In genomic region chr5:872301-872700, GRCh38 we compare ENCODE assay signal across 19 cellular contexts. TPM values are rescaled to one million over a fixed set of nuclear protein-coding genes. Genes with fewer than 3 reads are reported as not detected.
A peak's percentile ranks its signal among the peaks of the same experiment; 100 is the strongest.
DNase-seq lines count a peak whose midpoint lies in the region; ATAC-seq, FAIRE-seq and TF ChIP-seq lines count a peak whose summit lies in the region.
"Had no signal": no experiment of that assay in that cellular context is flagged by ENCODE, and none has a peak within 500 bp of the region (broad histone marks: within the 10 kb centered on the region; RNA-seq: fewer than 3 reads in every experiment).

No MANE protein-coding gene starts in this region.

- H3K27me3 ChIP-seq in left ventricle myocardium inferior (ENCODE audit: low read depth): no peaks in the 10 kb centered on the region
- H3K27me3 ChIP-seq in endothelial cell of umbilical vein (ENCODE audit: control insufficient read depth in 2 of 2, insufficient read depth in 2 of 2, low read length in 2 of 2): no peaks in the 10 kb centered on the region
- no peaks in the 10 kb centered on the region for H3K27me3 ChIP-seq in ascending aorta
- H3K27me3 ChIP-seq: BLaER1 had no signal

- no peak overlapping the region for H3K27ac ChIP-seq in left ventricle myocardium inferior (replicated peaks)
- H3K27ac ChIP-seq in endothelial cell of umbilical vein (ENCODE audit: insufficient read depth, low read depth, low read length): no peak overlapping the region
- H3K27ac ChIP-seq in ascending aorta: no peak overlapping the region
- H3K27ac ChIP-seq: BLaER1 had no signal

- no peak overlapping the region for H2AFZ ChIP-seq in endothelial cell of umbilical vein (ENCODE audit: low read depth, low read length)
- H2AFZ ChIP-seq: GM23338 had no signal

- peaks cover 97% of the 10 kb centered on the region for H3K36me3 ChIP-seq in left ventricle myocardium inferior
- H3K36me3 ChIP-seq in endothelial cell of umbilical vein (ENCODE audit: control insufficient read depth in 2 of 2, extremely low read depth in 1 of 2, insufficient read depth in 2 of 2, low read length in 2 of 2): peaks cover 19 to 57% of the 10 kb centered on the region in 2 experiments
- H3K36me3 ChIP-seq in ascending aorta: peaks cover 91 to 93% of the 10 kb centered on the region in 2 donors

- dilution Hi-C loops in endothelial cell of umbilical vein (cut with MboI; ENCODE audit: extremely low pct_ligation_motif_present, low sequenced_read_pairs): no loop called here

- BruUV-seq in endothelial cell of umbilical vein (replicated peaks; lab: Mats Ljungman, UMichigan): no TSS peak

- CTCF ChIA-PET in endothelial cell of umbilical vein (lab: Charles Lee): interaction anchor here (1.3 to 2.2 kb wide), 2 partner anchors 9 to 203 kb away, joined by 3 to 7 read pairs; no protein-coding TSS in a partner anchor

- peak; percentile 70 for FAIRE-seq in endothelial cell of umbilical vein (lab: Jason Lieb, UNC)
- FAIRE-seq: GM12892, GM18507, H54 had no signal

- no peak overlapping the region for H3K4me3 ChIP-seq in left ventricle myocardium inferior
- H3K4me3 ChIP-seq in endothelial cell of umbilical vein (replicated peaks in 1 of 3; ENCODE audit: insufficient read depth in 1 of 3, low read depth in 1 of 3, low read length in 3 of 3): no peak overlapping the region
- no peak overlapping the region for H3K4me3 ChIP-seq in ascending aorta
- H3K4me3 ChIP-seq: BLaER1, GM23338 had no signal

- H3K9ac ChIP-seq in endothelial cell of umbilical vein (replicated peaks; ENCODE audit: extremely low read depth, insufficient read depth, low read length): no peak overlapping the region
- H3K9ac ChIP-seq: BLaER1 had no signal

- no peaks in the 10 kb centered on the region for H3K4me1 ChIP-seq in left ventricle myocardium inferior
- peaks cover 18% of the 10 kb centered on the region for H3K4me1 ChIP-seq in endothelial cell of umbilical vein (ENCODE audit: control insufficient read depth, extremely low read depth, insufficient read depth, low read length)
- no peaks in the 10 kb centered on the region for H3K4me1 ChIP-seq in ascending aorta
- H3K4me1 ChIP-seq: BLaER1 had no signal

- no peaks in the 10 kb centered on the region for H3K9me1 ChIP-seq in endothelial cell of umbilical vein (replicated peaks; ENCODE audit: control insufficient read depth, extremely low read depth, insufficient read depth, low read length)

- POLR2A ChIA-PET in endothelial cell of umbilical vein (lab: Charles Lee): no interaction called here

- no peaks in the 10 kb centered on the region for H3K79me2 ChIP-seq in endothelial cell of umbilical vein (ENCODE audit: control insufficient read depth, insufficient read depth, low read length)

- peak overlapping the region; percentile 35 for H3K4me2 ChIP-seq in endothelial cell of umbilical vein (ENCODE audit: insufficient read depth, low read length)
- H3K4me2 ChIP-seq: BLaER1, GM23338 had no signal

- intact Hi-C loops in left ventricle myocardium inferior (cut with micrococcal nuclease): no loop called here
- intact Hi-C loops in left ventricle myocardium superior (cut with micrococcal nuclease): no loop called here
- intact Hi-C loops in endothelial cell of umbilical vein (cut with micrococcal nuclease): loop anchor here (2.0 kb wide), 1 partner anchor 20 kb away; the partner anchor contains the start of genes BRD9 and TRIP13
- intact Hi-C loops in ascending aorta (cut with DNase I): no loop called here

- no peaks in the 10 kb centered on the region for H3K9me3 ChIP-seq in left ventricle myocardium inferior (replicated peaks)
- H3K9me3 ChIP-seq in endothelial cell of umbilical vein (replicated peaks; ENCODE audit: control insufficient read depth, insufficient read depth, low read length): no peaks in the 10 kb centered on the region
- H3K9me3 ChIP-seq in ascending aorta: no peaks in the 10 kb centered on the region
- H3K9me3 ChIP-seq: BLaER1 had no signal

- no peak for ATAC-seq in left ventricle myocardium superior
- no peak for ATAC-seq in GM21360 (IDR thresholded peaks at IDR 0.05; ENCODE audit: unreplicated experiment)
- ATAC-seq: GM23338 had no signal

- H4K20me1 ChIP-seq in endothelial cell of umbilical vein (replicated peaks; ENCODE audit: control insufficient read depth, extremely low read depth, insufficient read depth, low read length): no peaks in the 10 kb centered on the region

- no peak for TF ChIP-seq POLR2A in endothelial cell of umbilical vein (IDR thresholded peaks at IDR 0.05; ENCODE audit: low read depth, low read length)

- TF ChIP-seq CTCF in left ventricle myocardium inferior (IDR thresholded peaks at IDR 0.05; ENCODE audit: borderline replicate concordance): no peak
- no peak for TF ChIP-seq CTCF in endothelial cell of umbilical vein (IDR thresholded peaks at IDR 0.05; ENCODE audit: extremely low read depth in 1 of 2, insufficient read depth in 1 of 2, low read depth in 1 of 2, low read length in 2 of 2)
- no peak for TF ChIP-seq CTCF in ascending aorta (IDR thresholded peaks at IDR 0.05)

- peak; percentile 12 for DNase-seq in left ventricle myocardium inferior
- no peak for DNase-seq in left ventricle myocardium superior
- DNase-seq in endothelial cell of umbilical vein (ENCODE audit: low read depth, low spot score): peak; percentile 19
- peak; percentile 21 to 51 for DNase-seq in lung microvascular endothelial cell (ENCODE audit: low read depth in 2 of 2)
- no peak for DNase-seq in NCI-H2107 (lab: John Stamatoyannopoulos, UW)
- DNase-seq in ascending aorta (ENCODE audit: low spot score in 2 of 2): no peak
- DNase-seq: 8988T; CD4-positive, alpha-beta memory T cell; DMS153; DMS79; GDM1; HCEC 1CT had no signal

TF ChIP-seq in endothelial cell of umbilical vein, 7 proteins besides CTCF, POLR2A, EP300 and RAD21:
- TF ChIP-seq FOS (IDR thresholded peaks at IDR 0.05; ENCODE audit: borderline replicate concordance, insufficient read depth, low read length): no peak
- TF ChIP-seq MAX (IDR thresholded peaks at IDR 0.05; ENCODE audit: insufficient read depth, insufficient read length): no peak
- peak; percentile 38 for TF ChIP-seq POLR2AphosphoS5 (IDR thresholded peaks at IDR 0.05; ENCODE audit: insufficient read depth, low read depth, low read length)

RNA-seq across cellular contexts. Expression of gene BRD9, which starts 20.3 kb away (rescaled TPM):
- total RNA-seq in left ventricle myocardium inferior (23.6 TPM), left ventricle myocardium superior (26.1 TPM), endothelial cell of umbilical vein (58.5 and 67.6 TPM in 2 replicates), lung microvascular endothelial cell (25.9 and 31.2 TPM in 2 replicates), ascending aorta (13.6 TPM)
- 14.7 and 17.6 TPM in 2 replicates for polyA plus RNA-seq in endothelial cell of umbilical vein
- 16.4 and 17.2 TPM in 2 replicates for polyA plus RNA-seq in endothelial cell of umbilical vein (2011; cell fraction: cytosol; rRNA removed)
- polyA plus RNA-seq in endothelial cell of umbilical vein (2011; cell fraction: nucleus; rRNA removed): 75.4 and 76.8 TPM in 2 replicates
- 32.8 and 37.0 TPM in 2 replicates for polyA plus RNA-seq in endothelial cell of umbilical vein (2012)
- 24.6 and 29.8 TPM in 2 replicates for polyA minus RNA-seq in endothelial cell of umbilical vein
- polyA minus RNA-seq in endothelial cell of umbilical vein (2011; cell fraction: cytosol; rRNA and poly(A)+ RNA removed): 27.5 TPM
- 35.2 and 41.8 TPM in 2 replicates for polyA minus RNA-seq in endothelial cell of umbilical vein (2011; cell fraction: nucleus; rRNA and poly(A)+ RNA removed)

RNA-seq across cellular contexts. Expression of gene TRIP13, which starts 20.4 kb away (rescaled TPM):
- total RNA-seq in left ventricle myocardium inferior (0.44 TPM), left ventricle myocardium superior (0.32 TPM), endothelial cell of umbilical vein (32.9 and 39.0 TPM in 2 replicates), lung microvascular endothelial cell (3.0 and 13.3 TPM in 2 replicates), ascending aorta (not detected)
- 14.9 and 17.4 TPM in 2 replicates for polyA plus RNA-seq in endothelial cell of umbilical vein
- polyA plus RNA-seq in endothelial cell of umbilical vein (2011; cell fraction: cytosol; rRNA removed): 24.9 and 27.5 TPM in 2 replicates
- 22.6 and 26.0 TPM in 2 replicates for polyA plus RNA-seq in endothelial cell of umbilical vein (2011; cell fraction: nucleus; rRNA removed)
- 15.6 and 37.0 TPM in 2 replicates for polyA plus RNA-seq in endothelial cell of umbilical vein (2012)
- polyA minus RNA-seq in endothelial cell of umbilical vein: 20.8 and 24.2 TPM in 2 replicates
- polyA minus RNA-seq in endothelial cell of umbilical vein (2011; cell fraction: cytosol; rRNA and poly(A)+ RNA removed): 51.3 TPM
- polyA minus RNA-seq in endothelial cell of umbilical vein (2011; cell fraction: nucleus; rRNA and poly(A)+ RNA removed): 8.2 and 13.0 TPM in 2 replicates

RNA-seq across cellular contexts. Expression of gene ZDHHC11, which starts 21.5 kb away (rescaled TPM):
- total RNA-seq in left ventricle myocardium inferior: 18.7 TPM
- 40.1 TPM for total RNA-seq in left ventricle myocardium superior
- total RNA-seq in endothelial cell of umbilical vein: 2.1 and 4.4 TPM in 2 replicates
- 0.35 and 1.3 TPM in 2 replicates for polyA plus RNA-seq in endothelial cell of umbilical vein
- polyA plus RNA-seq in endothelial cell of umbilical vein (2011; cell fraction: cytosol; rRNA removed): 0.22 and 0.41 TPM in 2 replicates
- polyA plus RNA-seq in endothelial cell of umbilical vein (2011; cell fraction: nucleus; rRNA removed): 6.3 and 6.5 TPM in 2 replicates
- polyA plus RNA-seq in endothelial cell of umbilical vein (2012): 2.8 and 3.3 TPM in 2 replicates
- 0.87 and 1.3 TPM in 2 replicates for polyA minus RNA-seq in endothelial cell of umbilical vein
- polyA minus RNA-seq in endothelial cell of umbilical vein (2011; cell fraction: cytosol; rRNA and poly(A)+ RNA removed): 22.1 TPM
- polyA minus RNA-seq in endothelial cell of umbilical vein (2011; cell fraction: nucleus; rRNA and poly(A)+ RNA removed): 3.6 and 4.3 TPM in 2 replicates
- 0.22 and 0.60 TPM in 2 replicates for total RNA-seq in lung microvascular endothelial cell
- not detected for total RNA-seq in ascending aorta
- polyA plus RNA-seq: CD14-positive monocyte had no signal

Comparison
In these comparisons a context has a peak if more than half of its experiments do, and no peak if none do; other contexts are left out.
1. DNase-seq: peak in left ventricle myocardium inferior (single experiment), endothelial cell of umbilical vein (single experiment) and lung microvascular endothelial cell (2 of 2); none in left ventricle myocardium superior (single experiment), NCI-H2107 (single experiment) and ascending aorta (0 of 2).